11 cellular contexts compared by ENCODE assay signal in genomic region chr1:222582099-222582774, GRCh38. TPM values are rescaled to one million over a fixed set of nuclear protein-coding genes. Genes with fewer than 3 reads are reported as not detected.
DNase-seq lines count a peak whose midpoint lies in the region; ATAC-seq, FAIRE-seq and TF ChIP-seq lines count a peak whose summit lies in the region.
"Had no signal": no experiment of that assay in that cellular context is flagged by ENCODE, and none has a peak within 500 bp of the region (broad histone marks: within the 10 kb centered on the region; RNA-seq: fewer than 3 reads in every experiment).

No MANE protein-coding gene starts in this region.

- TF ChIP-seq POLR2A in GM12891 (IDR thresholded peaks at IDR 0.05; ENCODE audit: low read depth, low read length) = no peak

- peak; percentile 58 for ATAC-seq in GM21786 (IDR thresholded peaks at IDR 0.05; ENCODE audit: unreplicated experiment)
- no peak for ATAC-seq in HG03025 (IDR thresholded peaks at IDR 0.05; ENCODE audit: low FRiP score, unreplicated experiment)

- no peak for DNase-seq in GM12891 (ENCODE audit: insufficient read length, low spot score)
- DNase-seq in LHCN-M2 (ENCODE audit: low read depth) = peak; percentile 79
- DNase-seq in kidney glomerular epithelial cell (lab: John Stamatoyannopoulos, UW) = peak; percentile 64
- no peak for DNase-seq in posterior cingulate gyrus
- no peak for DNase-seq in NCI-H146 (lab: John Stamatoyannopoulos, UW)
- DNase-seq in stimulated activated naive CD4-positive, alpha-beta T cell treated with Interleukin-2 at 50 U/mL for 16 hours (lab: John Stamatoyannopoulos, UW) = no peak
- DNase-seq: H7, T-helper 2 cell had no signal

- intact Hi-C loops in posterior cingulate gyrus (cut with DNase I) = no loop called here

- FAIRE-seq in GM12891 (lab: Jason Lieb, UNC) = peak; percentile 71

TF ChIP-seq in GM12891, 5 proteins besides CTCF, POLR2A, EP300 and RAD21:
- TF ChIP-seq TAF1 (IDR thresholded peaks at IDR 0.05; ENCODE audit: low read depth, low read length) (no peak), SPI1 (IDR thresholded peaks at IDR 0.05; ENCODE audit: low read depth, low read length) (peak; percentile 39; the same call in 1 of the 2 replicates)

RNA-seq across cellular contexts. Expression of gene TAF1A, which starts 7.5 kb away (rescaled TPM):
- 2.5 TPM for polyA plus RNA-seq in GM12891 (2012; ENCODE audit: low read depth, missing spikeins)
- total RNA-seq in LHCN-M2 (2014; rRNA removed) = 15.7 and 23.0 TPM in 2 replicates
- polyA plus RNA-seq in LHCN-M2 (2012) = 3.7 TPM

RNA-seq across cellular contexts. Expression of gene HHIPL2, which starts 34.3 kb away (rescaled TPM):
- polyA plus RNA-seq in GM12891 (2012; ENCODE audit: low read depth, missing spikeins) = 0.19 TPM
- total RNA-seq in LHCN-M2 (2014; rRNA removed) = 1.4 and 1.9 TPM in 2 replicates
- 0.44 TPM for polyA plus RNA-seq in LHCN-M2 (2012)
- total RNA-seq: thoracic aorta had no signal

RNA-seq across cellular contexts. Expression of gene MIA3, which starts 35.7 kb away (rescaled TPM):
- polyA plus RNA-seq in GM12891 (2012; ENCODE audit: low read depth, missing spikeins) = 21.1 TPM
- 26.2 and 37.1 TPM in 2 replicates for total RNA-seq in LHCN-M2 (2014; rRNA removed)
- polyA plus RNA-seq in LHCN-M2 (2012) = 13.0 TPM

Comparison
In these comparisons a context has a peak if more than half of its experiments do, and no peak if none do; other contexts are left out.
1. DNase-seq: peak in LHCN-M2 (single experiment) and kidney glomerular epithelial cell (single experiment); none in GM12891 (single experiment), posterior cingulate gyrus (0 of 10), NCI-H146 (single experiment) and stimulated activated naive CD4-positive, alpha-beta T cell treated with Interleukin-2 at 50 U/mL for 16 hours (single experiment).